8 cellular contexts compared by ENCODE assay signal in genomic region chr1:51926171-51926812, GRCh38. TPM values are rescaled to one million over a fixed set of nuclear protein-coding genes. Genes with fewer than 3 reads are reported as not detected.
DNase-seq lines count a peak whose midpoint lies in the region; ATAC-seq, FAIRE-seq and TF ChIP-seq lines count a peak whose summit lies in the region.
"Had no signal": no experiment of that assay in that cellular context is flagged by ENCODE, and none has a peak within 500 bp of the region (broad histone marks: within the 10 kb centered on the region; RNA-seq: fewer than 3 reads in every experiment).

No MANE protein-coding gene starts in this region.

- SMC1A ChIA-PET in GM12878 (lab: Charles Lee; ENCODE audit: uncharacterized antibody, unreplicated experiment): interaction anchor here (1.0 to 2.9 kb wide), 11 partner anchors 8 to 87 kb away, joined by 3 to 17 read pairs (median 7); no protein-coding TSS in a partner anchor

- H3K36me3 ChIP-seq in GM12878 (ENCODE audit: control insufficient read depth in 2 of 2, insufficient read depth in 2 of 2, low read length in 1 of 2): no peaks in the 10 kb centered on the region
- H3K36me3 ChIP-seq in tibial nerve: no peaks in the 10 kb centered on the region
- H3K36me3 ChIP-seq in suprapubic skin: no peaks in the 10 kb centered on the region

- peak; percentile 44 for FAIRE-seq in GM12878 (lab: Jason Lieb, UNC)

- peak; percentile 72 for ATAC-seq in GM12878

- TF ChIP-seq CTCF in GM12878 (IDR thresholded peaks at IDR 0.05 in 2 of 3, conservative IDR thresholded peaks at IDR 0.05 in 1 of 3; ENCODE audit: control insufficient read depth in 2 of 3, extremely low read depth in 1 of 3, insufficient read depth in 1 of 3, low read depth in 3 of 3, low read length in 3 of 3): peak in 2 of 3 experiments; percentile 24 to 45; a peak in 3 of 6 replicates
- peak in 1 of 5 experiments; percentile 10 for TF ChIP-seq CTCF in tibial nerve (IDR thresholded peaks at IDR 0.05)
- no peak for TF ChIP-seq CTCF in suprapubic skin (IDR thresholded peaks at IDR 0.05)

- no peaks in the 10 kb centered on the region for H3K79me2 ChIP-seq in GM12878 (ENCODE audit: control insufficient read depth, insufficient read depth, low read length)

- no peak overlapping the region for H3K4me2 ChIP-seq in GM12878 (ENCODE audit: control insufficient read depth, insufficient read depth)

- TF ChIP-seq POLR2A in GM12878 (IDR thresholded peaks at IDR 0.05; ENCODE audit: low read depth, low read length): no peak
- no peak for TF ChIP-seq POLR2A in tibial nerve (IDR thresholded peaks at IDR 0.05)
- TF ChIP-seq POLR2A in suprapubic skin (IDR thresholded peaks at IDR 0.05): no peak

- TF ChIP-seq EP300 in GM12878 (IDR thresholded peaks at IDR 0.05; ENCODE audit: borderline replicate concordance in 1 of 2, control insufficient read depth in 1 of 2, low read depth in 2 of 2, low read length in 2 of 2) (no peak), tibial nerve (IDR thresholded peaks at IDR 0.05) (no peak), suprapubic skin (IDR thresholded peaks at IDR 0.05) (no peak)

- RAD21 ChIA-PET in GM12878 (lab: Charles Lee; ENCODE audit: unreplicated experiment): interaction anchor here (0.5 to 4.2 kb wide), 3 partner anchors 29 to 73 kb away, joined by 3 to 22 read pairs (median 19); no protein-coding TSS in a partner anchor

- POLR2A ChIA-PET in GM12878 (lab: Charles Lee): interaction anchor here (0.8 kb wide), 1 partner anchor 30 kb away, joined by 4 read pairs; no protein-coding TSS in a partner anchor

- no peak overlapping the region for H3K27ac ChIP-seq in GM12878 (ENCODE audit: control insufficient read depth, insufficient read depth)
- no peak overlapping the region for H3K27ac ChIP-seq in tibial nerve
- no peak overlapping the region for H3K27ac ChIP-seq in suprapubic skin

- no peak overlapping the region for H2AFZ ChIP-seq in GM12878 (ENCODE audit: control insufficient read depth, low read depth, low read length)

- DNase-seq in GM04504 (ENCODE audit: low read depth): peak; percentile 38
- DNase-seq in KBM-7: peak; percentile 39
- no peak for DNase-seq in GM12878 (ENCODE audit: low read depth, low spot score)
- DNase-seq in myocyte (ENCODE audit: low read depth): peak; percentile 20
- DNase-seq in NCI-H2196 treated with DMSO at 0.1 percent for 48 hours (lab: John Stamatoyannopoulos, UW; ENCODE audit: unreplicated experiment): no peak
- DNase-seq in tibial nerve (ENCODE audit: low spot score in 2 of 2): no peak
- DNase-seq in suprapubic skin (ENCODE audit: low spot score in 2 of 2): no peak
- DNase-seq: activated naive CD8-positive, alpha-beta T cell treated with anti-CD3 and anti-CD28 coated beads, Interleukin-2, amount 10 ng/mL, durations not matched to agents 7 days and 5 days had no signal

- H3K4me1 ChIP-seq in GM12878 (ENCODE audit: control insufficient read depth, insufficient read depth, low read length): no peaks in the 10 kb centered on the region
- H3K4me1 ChIP-seq in tibial nerve: no peaks in the 10 kb centered on the region
- no peaks in the 10 kb centered on the region for H3K4me1 ChIP-seq in suprapubic skin

- intact Hi-C loops in GM12878 (cut with micrococcal nuclease; ENCODE audit: unreplicated experiment): loop anchor here (1.0 kb wide), 1 partner anchor 76 kb away; no protein-coding TSS in a partner anchor

- 14% methylated on average over 5 of the region's 5 CpGs for WGBS in GM12878 (ENCODE audit: insufficient coverage, insufficient replicate concordance, low lambda C conversion rate, missing lambda C conversion rate)
- 62 to 67% methylated on average over 5 of the region's 5 CpGs for WGBS in tibial nerve, 2 donors
- WGBS in suprapubic skin: 71% methylated on average over 5 of the region's 5 CpGs

- peak; percentile 50 for TF ChIP-seq RAD21 in GM12878 (IDR thresholded peaks at IDR 0.05; ENCODE audit: insufficient read depth, low read depth, low read length)

- no TSS peak for BruUV-seq in GM12878 (replicated peaks; lab: Mats Ljungman, UMichigan)

- H4K20me1 ChIP-seq in GM12878 (ENCODE audit: control insufficient read depth, insufficient read depth): no peaks in the 10 kb centered on the region

- H3K9ac ChIP-seq in GM12878 (ENCODE audit: control insufficient read depth, insufficient read depth, low read length): no peak overlapping the region

- in situ Hi-C loops in KBM-7 (cut with MboI; ENCODE audit: low pct_unique_long_range_greater_than_20kb, low sequenced_read_pairs) (no loop called here), GM12878 (cut with MboI) (no loop called here)

- H3K4me3 ChIP-seq in GM12878: no peak overlapping the region
- H3K4me3 ChIP-seq in tibial nerve: no peak overlapping the region
- H3K4me3 ChIP-seq in suprapubic skin: no peak overlapping the region

- H3K27me3 ChIP-seq in GM12878 (replicated peaks in 1 of 2; ENCODE audit: control insufficient read depth in 2 of 2, insufficient read depth in 2 of 2, low read length in 1 of 2): no peaks in the 10 kb centered on the region
- peaks cover 0 to 7% of the 10 kb centered on the region in 2 donors for H3K27me3 ChIP-seq in tibial nerve
- H3K27me3 ChIP-seq in suprapubic skin: peaks cover 3% of the 10 kb centered on the region

- CTCF ChIA-PET in GM12878 (lab: Yijun Ruan, JAX): interaction anchor here (0.7 to 3.6 kb wide), 12 partner anchors 12 to 126 kb away, joined by 3 to 36 read pairs (median 5); no protein-coding TSS in a partner anchor

- H3K9me3 ChIP-seq in GM12878 (replicated peaks; ENCODE audit: control insufficient read depth, insufficient read depth, low read length) (no peaks in the 10 kb centered on the region), tibial nerve (no peaks in the 10 kb centered on the region), suprapubic skin (no peaks in the 10 kb centered on the region)

TF ChIP-seq in GM12878, 131 proteins besides CTCF, POLR2A, EP300 and RAD21:
- TF ChIP-seq USF2 (IDR thresholded peaks at IDR 0.05; ENCODE audit: borderline replicate concordance, low read depth, low read length) (no peak), RELB (IDR thresholded peaks at IDR 0.05; ENCODE audit: low read depth) (no peak), SMAD1 (IDR thresholded peaks at IDR 0.05; ENCODE audit: low read depth, partially characterized antibody) (no peak), LARP7 (IDR thresholded peaks at IDR 0.05) (no peak), RUNX3 (IDR thresholded peaks at IDR 0.05; ENCODE audit: low read length) (no peak), NFIC (IDR thresholded peaks at IDR 0.05; ENCODE audit: low read depth, low read length) (no peak), E2F4 (IDR thresholded peaks at IDR 0.05; ENCODE audit: low read depth, low read length) (no peak)

RNA-seq across cellular contexts. Expression of gene NRDC, which starts 47.8 kb away (rescaled TPM):
- total RNA-seq in GM12878 (2013; cell fraction: nucleolus; rRNA removed): 98.0 and 101 TPM in 2 replicates
- total RNA-seq in GM12878 (2014; rRNA removed) (50.9 and 55.6 TPM in 2 replicates), GM12878 (2014; rRNA removed; fragmentation: Illumina TruSeq; extraction: Trizol) (65.5 and 67.8 TPM in 2 replicates), GM12878 (2021) (101 and 106 TPM in 2 replicates), myocyte (67.8 and 84.5 TPM in 2 replicates), tibial nerve (100 to 1,000 TPM in 2 of 4 donors, 10 to 100 TPM in 2; 66.3 to 106 (median 92.7) TPM), suprapubic skin (100 to 1,000 TPM in 3 of 4 donors, 10 to 100 TPM in 1; 97.8 to 154 (median 115) TPM)
- 52.9 TPM for polyA plus RNA-seq in GM12878 (2011; ENCODE audit: low read depth)
- polyA plus RNA-seq in GM12878 (2011; rRNA removed) (134 and 171 TPM in 2 replicates), GM12878 (2014; fragmentation: Illumina TruSeq; extraction: Trizol) (116 and 148 TPM in 2 replicates), GM12878 (2014; fragmentation: Nextera tagmentation; extraction: Ambion mirVana) (10 to 100 TPM; 50.1 to 59.3 TPM), GM12878 (2014; rRNA removed) (75.6 and 80.3 TPM in 2 replicates), GM12878 (2016; fragmentation: Nextera tagmentation; extraction: Ambion mirVana) (100 to 1,000 TPM; 121 to 123 TPM)
- 58.0 and 63.1 TPM in 2 replicates for polyA plus RNA-seq in GM12878 (2011; cell fraction: cytosol; rRNA removed)
- polyA plus RNA-seq in GM12878 (2011; cell fraction: nucleus; rRNA removed): 155 and 174 TPM in 2 replicates
- polyA plus RNA-seq in GM12878 (2012): 88.2 and 112 TPM in 2 replicates
- 96.6 and 133 TPM in 2 replicates for polyA minus RNA-seq in GM12878 (2011; rRNA and poly(A)+ RNA removed)
- polyA minus RNA-seq in GM12878 (2011; cell fraction: cytosol; rRNA and poly(A)+ RNA removed): 32.9 and 45.6 TPM in 2 replicates
- 46.8 and 81.8 TPM in 2 replicates for polyA minus RNA-seq in GM12878 (2011; cell fraction: nucleus; rRNA and poly(A)+ RNA removed)
- 102 TPM for polyA plus RNA-seq in myocyte (2012)

Comparison
In these comparisons a context has a peak if more than half of its experiments do, and no peak if none do; other contexts are left out.
1. DNase-seq: peak in GM04504 (single experiment), KBM-7 (single experiment) and myocyte (single experiment); none in GM12878 (single experiment), NCI-H2196 treated with DMSO at 0.1 percent for 48 hours (single experiment), tibial nerve (0 of 2) and suprapubic skin (0 of 2).
2. CTCF ChIP-seq: peak in GM12878 (2 of 3); none in suprapubic skin (0 of 2).